18 cellular contexts compared by ENCODE assay signal in genomic region chr1:31828926-31829690, GRCh38. TPM values are rescaled to one million over a fixed set of nuclear protein-coding genes. Genes with fewer than 3 reads are reported as not detected.
"Had no signal": no experiment of that assay in that cellular context is flagged by ENCODE, and none has a peak within 500 bp of the region (broad histone marks: within the 10 kb centered on the region; RNA-seq: fewer than 3 reads in every experiment).

No MANE protein-coding gene starts in this region.

- H3K36me3 Mint-ChIP-seq: activated naive CD4-positive, alpha-beta T cell treated with anti-CD3 and anti-CD28 coated beads, Interleukin-2, amount 50 U/mL, for 24 hours; naive thymus-derived CD4-positive, alpha-beta T cell had no signal

- ATAC-seq: left ventricle myocardium superior; naive thymus-derived CD4-positive, alpha-beta T cell; psoas muscle had no signal

- H3K4me3 Mint-ChIP-seq: stimulated activated naive CD8-positive, alpha-beta T cell treated with anti-CD3 and anti-CD28 coated beads, Interleukin-15, Interleukin-2, amounts not matched to agents 100 ng/mL and 50 ng/mL, for 24 hours had no signal

- H3K4me1 ChIP-seq: psoas muscle, transverse colon, vagina had no signal

- H3K9me3 Mint-ChIP-seq: activated naive CD4-positive, alpha-beta T cell treated with anti-CD3 and anti-CD28 coated beads, Interleukin-2, amount 50 U/mL, for 24 hours; stimulated activated naive CD8-positive, alpha-beta T cell treated with anti-CD3 and anti-CD28 coated beads, Interleukin-15, Interleukin-2, amounts not matched to agents 100 ng/mL and 50 ng/mL, for 24 hours had no signal

- H3K4me3 ChIP-seq: psoas muscle, transverse colon, vagina had no signal

- H3K27me3 ChIP-seq: vagina had no signal

- H3K27ac ChIP-seq: psoas muscle, transverse colon, vagina, VCaP had no signal

- H3K27me3 Mint-ChIP-seq: activated naive CD4-positive, alpha-beta T cell treated with anti-CD3 and anti-CD28 coated beads, Interleukin-2, amount 50 U/mL, for 24 hours; naive thymus-derived CD4-positive, alpha-beta T cell; stimulated activated naive CD8-positive, alpha-beta T cell treated with anti-CD3 and anti-CD28 coated beads, Interleukin-15, Interleukin-2, amounts not matched to agents 100 ng/mL and 50 ng/mL, for 24 hours had no signal

- DNase-seq: activated CD4-positive, alpha-beta T cell treated with anti-CD3 and anti-CD28 coated beads, Interleukin-2, amount 50 U/mL, for 4 hours; activated CD4-positive, CD25-positive, alpha-beta regulatory T cell treated with anti-CD3 and anti-CD28 coated beads, Interleukin-2, amount 50 U/mL, for 72 hours; activated gamma-delta T cell; dermis blood vessel endothelial cell; effector memory CD4-positive, alpha-beta T cell; left ventricle myocardium superior; naive thymus-derived CD4-positive, alpha-beta T cell; psoas muscle; right cardiac atrium; stimulated activated CD4-positive, alpha-beta T cell treated with anti-CD3 and anti-CD28 coated beads, Interleukin-2, amount 100 ng/mL, for 24 hours; SW 1271; transverse colon had no signal

- H3K36me3 ChIP-seq: transverse colon, vagina had no signal

- H3K27ac Mint-ChIP-seq: activated naive CD4-positive, alpha-beta T cell treated with anti-CD3 and anti-CD28 coated beads, Interleukin-2, amount 50 U/mL, for 24 hours had no signal

- H3K9me3 ChIP-seq: psoas muscle, transverse colon, vagina had no signal

RNA-seq across cellular contexts. Expression of gene SPOCD1, which starts 13.3 kb away (rescaled TPM):
- total RNA-seq: cerebellum, left ventricle myocardium superior, skeletal muscle tissue had no signal
